Comparison of ENCODE assay signal across 30 cellular contexts in the genomic region with DNA sequence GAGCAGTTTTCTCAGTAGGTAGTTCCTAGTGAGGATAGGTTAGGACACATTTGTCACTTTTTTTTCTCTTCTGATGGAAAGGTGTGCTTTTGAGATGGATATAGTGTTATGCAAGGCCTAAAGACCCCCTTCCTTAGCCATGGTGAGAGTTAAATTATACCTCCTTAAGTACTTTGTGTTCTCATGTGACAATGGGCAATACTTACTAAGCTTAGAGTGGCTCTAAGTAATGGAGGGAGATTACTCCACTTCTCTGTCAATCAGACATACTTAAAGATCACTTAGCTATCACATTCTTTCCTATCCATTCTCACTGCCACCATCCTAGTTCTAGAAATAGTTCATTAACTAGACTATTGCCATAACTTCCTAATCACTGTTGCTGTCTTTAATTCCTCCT.
DNase-seq lines count a peak whose midpoint lies in the region; ATAC-seq and TF ChIP-seq lines count a peak whose summit lies in the region.
"Had no signal": no experiment of that assay in that cellular context is flagged by ENCODE, and none has a peak within 500 bp of the region (broad histone marks: within the 10 kb centered on the region; RNA-seq: fewer than 3 reads in every experiment).

No MANE protein-coding gene starts in this region.

- no peaks in the 10 kb centered on the region for H3K27me3 ChIP-seq in muscle layer of duodenum (ENCODE audit: low read depth, low read length)
- no peaks in the 10 kb centered on the region for H3K27me3 ChIP-seq in thoracic aorta (replicated peaks; ENCODE audit: insufficient read depth)
- H3K27me3 ChIP-seq: BE2C, breast epithelium, left lung, SJCRH30, thyroid gland had no signal

- H3K4me1 ChIP-seq in muscle layer of duodenum (ENCODE audit: control insufficient read depth in 1 of 2, insufficient read depth in 2 of 2, low read length in 2 of 2) (peaks cover 0 to 50% of the 10 kb centered on the region in 2 donors), thoracic aorta (ENCODE audit: control insufficient read depth in 1 of 2, low read depth in 2 of 2) (peaks cover 9 to 27% of the 10 kb centered on the region in 2 donors)
- H3K4me1 ChIP-seq: BE2C, breast epithelium, thyroid gland had no signal

- DNase-seq in NCI-H2227 (lab: John Stamatoyannopoulos, UW; ENCODE audit: unreplicated experiment) (peak; percentile 7), Right ventricle myocardium superior (no peak), thoracic aorta (ENCODE audit: low spot score) (no peak), germinal center (ENCODE audit: low spot score) (no peak), iPS-NIHi7 (ENCODE audit: extremely low spot score) (no peak)
- no peak for DNase-seq in stimulated activated CD4-positive, alpha-beta T cell treated with anti-CD3 and anti-CD28 coated beads, Interleukin-2, amount 100 ng/mL, for 48 hours
- DNase-seq: activated CD4-positive, alpha-beta T cell treated with anti-CD3 and anti-CD28 coated beads for 4 hours; activated CD8-positive, alpha-beta T cell treated with anti-CD3 and anti-CD28 coated beads, Interleukin-2, amount 10 ng/mL, durations not matched to agents 7 days and 5 days; activated naive CD4-positive, alpha-beta T cell treated with anti-CD3 and anti-CD28 coated beads, Interleukin-2, amount 50 U/mL, for 16 hours; BE2C; CD8-positive, alpha-beta memory T cell; effector CD4-positive, alpha-beta T cell; glutamatergic neuron; islet precursor cell; KG1; left lung; naive thymus-derived CD8-positive, alpha-beta T cell; NCI-H1092 treated with DMSO at 0.1 percent for 48 hours; NCI-H187; NCI-H69; T-helper 9 cell; thyroid gland had no signal

- intact Hi-C loops in Right ventricle myocardium superior (cut with DNase I): no loop called here

- H3K36me3 ChIP-seq in muscle layer of duodenum (ENCODE audit: control insufficient read depth in 1 of 2, insufficient read depth in 2 of 2, low read length in 2 of 2) (peaks cover 23 to 31% of the 10 kb centered on the region in 2 donors), thoracic aorta (no peaks in the 10 kb centered on the region)
- H3K36me3 ChIP-seq: BE2C, breast epithelium had no signal

- H3K9me3 ChIP-seq in muscle layer of duodenum (ENCODE audit: control insufficient read depth in 1 of 2, low read length in 2 of 2) (no peaks in the 10 kb centered on the region), thoracic aorta (no peaks in the 10 kb centered on the region)
- H3K9me3 ChIP-seq: BE2C, breast epithelium, left lung, SJCRH30, thyroid gland had no signal

- peak; percentile 79 for ATAC-seq in Right ventricle myocardium superior (ENCODE audit: poor library complexity)
- ATAC-seq in thoracic aorta (ENCODE audit: insufficient number of reproducible peaks, low FRiP score, low read depth): no peak
- ATAC-seq in HG03196 (IDR thresholded peaks at IDR 0.05; ENCODE audit: unreplicated experiment): no peak
- ATAC-seq: activated CD8-positive, alpha-beta T cell treated with anti-CD3 and anti-CD28 coated beads, Interleukin-2, amount 10 ng/mL, durations not matched to agents 7 days and 5 days; GM12878; naive thymus-derived CD8-positive, alpha-beta T cell had no signal

- peak overlapping the region; percentile 27 for H3K27ac ChIP-seq in muscle layer of duodenum (ENCODE audit: low read length)
- peak overlapping the region; percentile 40 to 44 for H3K27ac ChIP-seq in thoracic aorta
- H3K27ac ChIP-seq: HL-60, left lung, thyroid gland, VCaP had no signal

- no peak overlapping the region for H3K4me3 ChIP-seq in muscle layer of duodenum (ENCODE audit: low read depth in 1 of 2, low read length in 2 of 2)
- H3K4me3 ChIP-seq in thoracic aorta: no peak overlapping the region
- H3K4me3 ChIP-seq: breast epithelium, GM12878, left lung, SJCRH30, smooth muscle cell, thyroid gland had no signal

- TF ChIP-seq CTCF in thoracic aorta (IDR thresholded peaks at IDR 0.05): no peak
